ENCODE assay signal across 8 cellular contexts in genomic region chr17:81902653-81903414, GRCh38. TPM values are rescaled to one million over a fixed set of nuclear protein-coding genes. Genes with fewer than 3 reads are reported as not detected.
DNase-seq lines count a peak whose midpoint lies in the region; ATAC-seq and TF ChIP-seq lines count a peak whose summit lies in the region.
"Had no signal": no experiment of that assay in that cellular context is flagged by ENCODE, and none has a peak within 500 bp of the region (broad histone marks: within the 10 kb centered on the region; RNA-seq: fewer than 3 reads in every experiment).

No MANE protein-coding gene starts in this region.

- peak overlapping the region; percentile 49 for H3K4me3 ChIP-seq in HUES64 (ENCODE audit: low read length)
- peak overlapping the region; percentile 54 for H3K4me3 ChIP-seq in suprapubic skin

- peaks cover 25% of the 10 kb centered on the region for H3K27me3 ChIP-seq in HUES64 (ENCODE audit: insufficient read depth, low read length)
- no peaks in the 10 kb centered on the region for H3K27me3 ChIP-seq in suprapubic skin

- DNase-seq in central memory CD8-positive, alpha-beta T cell (ENCODE audit: low spot score in 2 of 2) = no peak
- DNase-seq in left kidney (ENCODE audit: low read depth, low spot score) (peak; percentile 26), suprapubic skin (ENCODE audit: low spot score in 2 of 2) (no peak), HPDE6-E6E7 (ENCODE audit: extremely low spot score) (no peak), AG20443 (ENCODE audit: low spot score) (no peak)
- DNase-seq: activated naive CD4-positive, alpha-beta T cell treated with anti-CD3 and anti-CD28 coated beads for 36 hours had no signal

- H3K9me3 ChIP-seq in HUES64 (ENCODE audit: insufficient read depth, low read depth, low read length) = no peaks in the 10 kb centered on the region
- no peaks in the 10 kb centered on the region for H3K9me3 ChIP-seq in suprapubic skin

- H3K9me3 Mint-ChIP-seq in central memory CD8-positive, alpha-beta T cell = no peaks in the 10 kb centered on the region
- H3K9me3 Mint-ChIP-seq: activated naive CD4-positive, alpha-beta T cell treated with anti-CD3 and anti-CD28 coated beads for 36 hours had no signal

- TF ChIP-seq EP300 in suprapubic skin (IDR thresholded peaks at IDR 0.05) = no peak

- H3K4me1 ChIP-seq in HUES64 (ENCODE audit: insufficient read depth, low read length) (no peaks in the 10 kb centered on the region; the same call in 1 of the 2 replicates), suprapubic skin (peaks cover 17% of the 10 kb centered on the region)

- H3K4me1 Mint-ChIP-seq in central memory CD8-positive, alpha-beta T cell = no peaks in the 10 kb centered on the region

- peak overlapping the region; percentile 34 for H3K4me3 Mint-ChIP-seq in central memory CD8-positive, alpha-beta T cell
- H3K4me3 Mint-ChIP-seq: activated naive CD4-positive, alpha-beta T cell treated with anti-CD3 and anti-CD28 coated beads for 36 hours had no signal

- 60% methylated on average over 47 of the region's 47 CpGs for WGBS in HUES64
- 47% methylated on average over 21 of the region's 47 CpGs for WGBS in suprapubic skin

- peak overlapping the region; percentile 58; the same call in 1 of the 2 replicates for H3K9ac ChIP-seq in HUES64 (ENCODE audit: low read depth, low read length)

- no peak overlapping the region for H3K27ac Mint-ChIP-seq in central memory CD8-positive, alpha-beta T cell (ENCODE audit: low read depth)
- H3K27ac Mint-ChIP-seq: activated naive CD4-positive, alpha-beta T cell treated with anti-CD3 and anti-CD28 coated beads for 36 hours had no signal

- peaks cover 12% of the 10 kb centered on the region for H3K27me3 Mint-ChIP-seq in central memory CD8-positive, alpha-beta T cell

- no peak for TF ChIP-seq POLR2A in suprapubic skin (IDR thresholded peaks at IDR 0.05)

- H3K36me3 Mint-ChIP-seq in central memory CD8-positive, alpha-beta T cell (ENCODE audit: insufficient read depth) = peaks cover 7% of the 10 kb centered on the region

- H3K27ac ChIP-seq in HUES64 (ENCODE audit: low read depth, low read length) (no peak overlapping the region), suprapubic skin (no peak overlapping the region)

- ATAC-seq in central memory CD8-positive, alpha-beta T cell (replicated peaks; ENCODE audit: extremely low read depth, poor library complexity, severe bottlenecking) = peak; percentile 33
- no peak for ATAC-seq in HG02973 (IDR thresholded peaks at IDR 0.05; ENCODE audit: unreplicated experiment)

- H3K36me3 ChIP-seq in HUES64 (ENCODE audit: insufficient read depth, low read length) (peaks cover 20% of the 10 kb centered on the region), suprapubic skin (peaks cover 56% of the 10 kb centered on the region)

- no peak for TF ChIP-seq CTCF in suprapubic skin (IDR thresholded peaks at IDR 0.05)

RNA-seq across cellular contexts. Expression of gene NPB, which starts 0.8 kb away (rescaled TPM):
- polyA plus RNA-seq in HUES64 (2013, experiment 1 of 2) = 0.75 TPM
- 0.44 TPM for polyA plus RNA-seq in HUES64 (2013, experiment 2 of 2)
- under 1 TPM in 1 of 4 donors, not detected in 3; 0.40 TPM for total RNA-seq in suprapubic skin

RNA-seq across cellular contexts. Expression of gene PCYT2, which starts 8.4 kb away (rescaled TPM):
- 37.6 TPM for polyA plus RNA-seq in HUES64 (2013, experiment 1 of 2)
- 35.9 TPM for polyA plus RNA-seq in HUES64 (2013, experiment 2 of 2)
- total RNA-seq in suprapubic skin = 10 to 100 TPM; 23.7 to 34.2 (median 30.4) TPM

RNA-seq across cellular contexts. Expression of gene ANAPC11, which starts 11.3 kb away (rescaled TPM):
- polyA plus RNA-seq in HUES64 (2013, experiment 1 of 2) = 178 TPM
- polyA plus RNA-seq in HUES64 (2013, experiment 2 of 2) = 175 TPM
- total RNA-seq in suprapubic skin = 100 to 1,000 TPM in 3 of 4 donors, 10 to 100 TPM in 1; 73.7 to 135 (median 121) TPM

RNA-seq across cellular contexts. Expression of gene ALYREF, which starts 11.4 kb away (rescaled TPM):
- polyA plus RNA-seq in HUES64 (2013, experiment 1 of 2) = 173 TPM
- 145 TPM for polyA plus RNA-seq in HUES64 (2013, experiment 2 of 2)
- 100 to 1,000 TPM in 2 of 4 donors, 10 to 100 TPM in 2; 43.0 to 110 (median 96.3) TPM for total RNA-seq in suprapubic skin

RNA-seq across cellular contexts. Expression of gene SIRT7, which starts 15.1 kb away (rescaled TPM):
- polyA plus RNA-seq in HUES64 (2013, experiment 1 of 2) = 12.9 TPM
- 10.5 TPM for polyA plus RNA-seq in HUES64 (2013, experiment 2 of 2)
- 10 to 100 TPM; 30.7 to 52.4 (median 38.9) TPM for total RNA-seq in suprapubic skin
